ENCODE assay signal across 11 cellular contexts in the genomic region with DNA sequence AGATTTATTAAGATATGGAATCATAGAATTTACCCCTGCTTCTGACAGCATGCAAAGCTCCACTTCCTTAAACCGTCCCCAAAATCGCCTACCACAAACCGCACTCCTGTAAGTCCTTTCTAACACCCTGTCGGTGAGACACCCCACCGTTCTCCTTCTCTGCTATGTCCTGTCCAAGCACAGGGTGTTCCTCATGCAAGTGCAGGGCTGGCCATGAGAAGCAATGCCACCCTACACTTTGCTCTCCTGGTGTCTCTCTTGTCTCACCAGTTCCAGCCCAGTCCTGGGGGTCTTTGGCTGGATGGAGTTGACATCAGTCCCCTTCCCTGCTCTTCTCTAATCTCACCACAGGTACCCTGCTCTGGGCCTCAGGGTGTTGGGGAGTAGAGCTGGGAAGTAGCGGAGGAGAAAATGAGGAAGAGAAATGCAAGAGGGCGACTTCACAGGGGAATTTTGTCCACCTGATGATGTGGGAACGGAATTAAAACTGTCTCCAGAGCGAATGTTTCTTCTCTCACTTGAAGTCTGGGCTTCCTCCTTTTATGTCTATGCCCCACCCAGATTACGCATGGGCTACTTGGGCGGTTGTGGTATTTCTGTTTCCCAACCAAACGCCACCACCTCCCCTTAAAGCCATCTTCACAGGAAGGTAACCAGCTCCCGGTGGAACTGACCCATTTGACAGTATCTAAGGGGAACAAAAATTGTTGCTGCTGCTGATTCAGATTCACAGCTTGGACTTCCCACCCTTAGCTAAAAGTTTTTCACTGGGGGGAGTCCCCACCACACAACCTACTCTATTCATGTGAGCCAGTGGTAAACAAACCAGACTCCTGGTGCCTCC. TPM values are rescaled to one million over a fixed set of nuclear protein-coding genes. Genes with fewer than 3 reads are reported as not detected.
A peak's percentile ranks its signal among the peaks of the same experiment; 100 is the strongest.
DNase-seq lines count a peak whose midpoint lies in the region; ATAC-seq and TF ChIP-seq lines count a peak whose summit lies in the region.
"Had no signal": no experiment of that assay in that cellular context is flagged by ENCODE, and none has a peak within 500 bp of the region (broad histone marks: within the 10 kb centered on the region; RNA-seq: fewer than 3 reads in every experiment).

No MANE protein-coding gene starts in this region.

- ATAC-seq in Right ventricle myocardium inferior (peak; percentile 39), HG02973 (IDR thresholded peaks at IDR 0.05; ENCODE audit: unreplicated experiment) (peak; percentile 62), T-helper 17 cell (peak; percentile 62)
- peak; percentile 88 for ATAC-seq in stimulated activated memory B cell treated with anti-CD40 and anti-IgM and Interleukin-4, amounts not matched to agents 10 μg/mL and 1 μg/mL and 100 μg/mL, for 72 hours

- H3K27me3 Mint-ChIP-seq in T-helper 17 cell = peaks cover 11% of the 10 kb centered on the region
- no peaks in the 10 kb centered on the region for H3K27me3 Mint-ChIP-seq in stimulated activated memory B cell treated with anti-CD40 and anti-IgM and Interleukin-4, amounts not matched to agents 10 μg/mL and 1 μg/mL and 100 μg/mL, for 72 hours

- H3K27ac ChIP-seq in left ventricle myocardium inferior (replicated peaks) = no peak overlapping the region
- H3K27ac ChIP-seq: C4-2B, epithelial cell of prostate had no signal

- H3K4me1 Mint-ChIP-seq in T-helper 17 cell = peaks cover 33% of the 10 kb centered on the region
- peaks cover 36% of the 10 kb centered on the region for H3K4me1 Mint-ChIP-seq in stimulated activated memory B cell treated with anti-CD40 and anti-IgM and Interleukin-4, amounts not matched to agents 10 μg/mL and 1 μg/mL and 100 μg/mL, for 72 hours

- H3K9me3 ChIP-seq in left ventricle myocardium inferior (replicated peaks) (no peaks in the 10 kb centered on the region), T-helper 17 cell (ENCODE audit: control insufficient read depth, low read length, poor library complexity, severe bottlenecking) (no peaks in the 10 kb centered on the region)

- H3K27ac Mint-ChIP-seq in T-helper 17 cell = peak overlapping the region; percentile 81
- peak overlapping the region; percentile 70 for H3K27ac Mint-ChIP-seq in stimulated activated memory B cell treated with anti-CD40 and anti-IgM and Interleukin-4, amounts not matched to agents 10 μg/mL and 1 μg/mL and 100 μg/mL, for 72 hours
- H3K27ac Mint-ChIP-seq: T-cell had no signal

- H3K4me3 ChIP-seq in left ventricle myocardium inferior = no peak overlapping the region

- intact Hi-C loops in Right ventricle myocardium inferior (cut with DNase I) = no loop called here
- intact Hi-C loops in left ventricle myocardium inferior (cut with micrococcal nuclease) = no loop called here

- no peaks in the 10 kb centered on the region for H3K36me3 ChIP-seq in left ventricle myocardium inferior

- H3K9me3 Mint-ChIP-seq in stimulated activated memory B cell treated with anti-CD40 and anti-IgM and Interleukin-4, amounts not matched to agents 10 μg/mL and 1 μg/mL and 100 μg/mL, for 72 hours = no peaks in the 10 kb centered on the region
- H3K9me3 Mint-ChIP-seq: T-cell had no signal

- DNase-seq in Right ventricle myocardium inferior (ENCODE audit: missing footprints) (no peak), left ventricle myocardium inferior (no peak), T-helper 17 cell (no peak), NK-92 (lab: John Stamatoyannopoulos, UW; ENCODE audit: unreplicated experiment) (no peak), NCI-H2171 (lab: John Stamatoyannopoulos, UW) (no peak)
- no peak for DNase-seq in NK-92 treated with Interleukin-12 subunit alpha and Interleukin-12 subunit beta, amount 100 ng/mL, for 24 hours (lab: John Stamatoyannopoulos, UW)

- no peaks in the 10 kb centered on the region for H3K4me1 ChIP-seq in left ventricle myocardium inferior

- no peaks in the 10 kb centered on the region for H3K36me3 Mint-ChIP-seq in T-helper 17 cell (ENCODE audit: low read depth)
- no peaks in the 10 kb centered on the region for H3K36me3 Mint-ChIP-seq in stimulated activated memory B cell treated with anti-CD40 and anti-IgM and Interleukin-4, amounts not matched to agents 10 μg/mL and 1 μg/mL and 100 μg/mL, for 72 hours
- H3K36me3 Mint-ChIP-seq: T-cell had no signal

- H3K27me3 ChIP-seq in left ventricle myocardium inferior (ENCODE audit: low read depth) = peaks cover 33% of the 10 kb centered on the region

- peak overlapping the region; percentile 73 for H3K4me3 Mint-ChIP-seq in T-helper 17 cell
- H3K4me3 Mint-ChIP-seq in stimulated activated memory B cell treated with anti-CD40 and anti-IgM and Interleukin-4, amounts not matched to agents 10 μg/mL and 1 μg/mL and 100 μg/mL, for 72 hours = peak overlapping the region; percentile 54
- H3K4me3 Mint-ChIP-seq: T-cell had no signal

- no peak for TF ChIP-seq CTCF in left ventricle myocardium inferior (IDR thresholded peaks at IDR 0.05; ENCODE audit: borderline replicate concordance)

RNA-seq across cellular contexts. Expression of a gene that starts 49.9 kb away (rescaled TPM):
- total RNA-seq in Right ventricle myocardium inferior (not detected), left ventricle myocardium inferior (not detected), T-helper 17 cell (1 to 10 TPM in 1 of 2 donors, under 1 TPM in 1; 0.10 to 1.3 TPM)
